In the genomic region with DNA sequence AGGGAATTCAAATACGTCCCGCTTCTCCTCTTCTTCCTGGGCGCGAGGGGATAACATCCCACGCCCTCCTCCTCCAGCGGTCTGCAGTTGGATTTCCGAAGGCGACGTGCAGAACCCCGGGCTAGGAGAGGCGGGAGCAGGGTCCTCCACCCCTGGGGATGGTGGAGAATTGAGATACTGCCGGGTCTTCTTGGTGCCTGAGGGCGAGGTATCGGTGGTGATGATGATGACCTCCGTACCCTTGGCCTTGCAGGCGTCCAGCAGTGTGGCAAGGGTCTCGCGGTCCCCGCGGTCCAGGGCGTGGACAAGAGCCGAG, we compare ENCODE assay signal across 8 cellular contexts. TPM values are rescaled to one million over a fixed set of nuclear protein-coding genes. Genes with fewer than 3 reads are reported as not detected.
DNase-seq lines count a peak whose midpoint lies in the region; ATAC-seq and TF ChIP-seq lines count a peak whose summit lies in the region.

No MANE protein-coding gene starts in this region.

- H3K36me3 ChIP-seq in colonic mucosa = no peaks in the 10 kb centered on the region
- H3K36me3 ChIP-seq in muscle layer of duodenum (ENCODE audit: control insufficient read depth in 1 of 2, insufficient read depth in 2 of 2, low read length in 2 of 2) = no peaks in the 10 kb centered on the region

- H3K27ac ChIP-seq in colonic mucosa = peak overlapping the region; percentile 65
- peak overlapping the region; percentile 81 for H3K27ac ChIP-seq in muscle layer of duodenum (ENCODE audit: low read length)

- H3K9ac ChIP-seq in colonic mucosa (ENCODE audit: low read depth in 2 of 2, low read length in 2 of 2) = peak overlapping the region; percentile 61 to 70

- peaks cover 49 to 57% (median 54%) of the 10 kb centered on the region in 3 donors for H3K4me1 Mint-ChIP-seq in IgD-negative memory B cell

- peak overlapping the region; percentile 96 to 99 (median 98) for H3K4me3 Mint-ChIP-seq in IgD-negative memory B cell

- peak overlapping the region; percentile 66 for H3K4me3 ChIP-seq in AG04449 (ENCODE audit: low read depth, low read length)
- peak overlapping the region; percentile 34 for H3K4me3 ChIP-seq in colonic mucosa
- H3K4me3 ChIP-seq in muscle layer of duodenum (ENCODE audit: low read depth in 1 of 2, low read length in 2 of 2) = peak overlapping the region; percentile 80 to 81

- ATAC-seq in HG03342 (IDR thresholded peaks at IDR 0.05; ENCODE audit: unreplicated experiment) = no peak

- no peaks in the 10 kb centered on the region for H3K9me3 ChIP-seq in colonic mucosa
- no peaks in the 10 kb centered on the region for H3K9me3 ChIP-seq in muscle layer of duodenum (ENCODE audit: control insufficient read depth in 1 of 2, low read length in 2 of 2)

- H3K27me3 Mint-ChIP-seq in IgD-negative memory B cell = peaks cover 1% of the 10 kb centered on the region

- intact Hi-C loops in colonic mucosa (cut with DNase I) = no loop called here

- CTCF ChIA-PET in AG04449 (lab: Yijun Ruan, JAX) = interaction anchor here (1.1 kb wide), 1 partner anchor 11 kb away, joined by 3 read pairs; no protein-coding TSS in a partner anchor

- H3K27me3 ChIP-seq in colonic mucosa (peaks cover 25% of the 10 kb centered on the region), muscle layer of duodenum (ENCODE audit: low read depth, low read length) (peaks cover 4% of the 10 kb centered on the region)

- POLR2A ChIA-PET in AG04449 (lab: Yijun Ruan, JAX) = no interaction called here

- H3K27ac Mint-ChIP-seq in IgD-negative memory B cell = peak overlapping the region in 2 of 3 donors; percentile 31 to 88

- DNase-seq in AG04449 (ENCODE audit: low read depth, low spot score) (no peak), colonic mucosa (no peak), mesenteric fat pad (ENCODE audit: low spot score) (no peak), amniotic stem cell (lab: John Stamatoyannopoulos, UW) (no peak)
- no peak for DNase-seq in stimulated activated CD4-positive, alpha-beta T cell treated with anti-CD3 and anti-CD28 coated beads, Interleukin-4, amount 100 ng/mL, for 1 hour

- no peaks in the 10 kb centered on the region for H3K36me3 Mint-ChIP-seq in IgD-negative memory B cell

- TF ChIP-seq CTCF in AG04449 (IDR thresholded peaks at IDR 0.05; ENCODE audit: insufficient read depth, low read length, missing control alignments) = no peak
- TF ChIP-seq CTCF in colonic mucosa (IDR thresholded peaks at IDR 0.05) = no peak

- no peaks in the 10 kb centered on the region for H3K9me3 Mint-ChIP-seq in IgD-negative memory B cell

- H3K4me1 ChIP-seq in colonic mucosa = peaks cover 6% of the 10 kb centered on the region
- peaks cover 25 to 57% of the 10 kb centered on the region in 2 donors for H3K4me1 ChIP-seq in muscle layer of duodenum (ENCODE audit: control insufficient read depth in 1 of 2, insufficient read depth in 2 of 2, low read length in 2 of 2)

RNA-seq across cellular contexts. Expression of a gene that starts 3.2 kb away (rescaled TPM):
- 12.8 TPM for polyA plus RNA-seq in IgD-negative memory B cell
- total RNA-seq in colonic mucosa (1 to 10 TPM; 4.7 to 8.6 TPM), mesenteric fat pad (26.6 TPM)

RNA-seq across cellular contexts. Expression of a gene that starts 3.3 kb away (rescaled TPM):
- 0.64 TPM for polyA plus RNA-seq in IgD-negative memory B cell
- under 1 TPM; 0.21 to 0.44 TPM for total RNA-seq in colonic mucosa
- 0.74 TPM for total RNA-seq in mesenteric fat pad

RNA-seq across cellular contexts. Expression of a gene that starts 3.4 kb away (rescaled TPM):
- polyA plus RNA-seq in IgD-negative memory B cell = 64.0 TPM
- total RNA-seq in colonic mucosa (10 to 100 TPM; 12.6 to 16.1 TPM), mesenteric fat pad (30.7 TPM)

RNA-seq across cellular contexts. Expression of a gene that starts 33.8 kb away (rescaled TPM):
- 183 TPM for polyA plus RNA-seq in IgD-negative memory B cell
- total RNA-seq in colonic mucosa (100 to 1,000 TPM; 108 to 148 TPM), mesenteric fat pad (110 TPM)

RNA-seq across cellular contexts. Expression of a gene that starts 35.3 kb away (rescaled TPM):
- polyA plus RNA-seq in IgD-negative memory B cell = 3,579 TPM
- 100 to 1,000 TPM; 302 to 496 TPM for total RNA-seq in colonic mucosa
- total RNA-seq in mesenteric fat pad = 692 TPM
